In genomic region chr2:223815884-223816570, GRCh38 we compare ENCODE assay signal across 15 cellular contexts. TPM values are rescaled to one million over a fixed set of nuclear protein-coding genes. Genes with fewer than 3 reads are reported as not detected.
DNase-seq lines count a peak whose midpoint lies in the region; ATAC-seq, FAIRE-seq and TF ChIP-seq lines count a peak whose summit lies in the region.
"Had no signal": no experiment of that assay in that cellular context is flagged by ENCODE, and none has a peak within 500 bp of the region (broad histone marks: within the 10 kb centered on the region; RNA-seq: fewer than 3 reads in every experiment).

No MANE protein-coding gene starts in this region.

- DNase-seq in Caki2 (ENCODE audit: low read depth) (peak; percentile 97), OCI-LY7 (ENCODE audit: low spot score) (no peak), endothelial cell of umbilical vein (ENCODE audit: low read depth, low spot score) (peak; percentile 65), osteocyte (ENCODE audit: extremely low spot score, unreplicated experiment) (no peak), caudate nucleus (lab: John Stamatoyannopoulos, UW) (no peak)
- no peak for DNase-seq in activated CD8-positive, alpha-beta T cell treated with anti-CD3 and anti-CD28 coated beads for 36 hours
- DNase-seq in activated CD4-positive, alpha-beta T cell treated with anti-CD3 and anti-CD28 coated beads for 4 hours, result no peak
- DNase-seq in stimulated activated naive CD8-positive, alpha-beta T cell treated with anti-CD3 and anti-CD28 coated beads, Interleukin-15, Interleukin-2, amounts not matched to agents 100 U/mL and 50 U/mL, for 24 hours, result no peak
- DNase-seq: activated CD4-positive, alpha-beta T cell treated with anti-CD3 and anti-CD28 coated beads, Interleukin-2, amount 50 U/mL, for 48 hours; activated effector memory CD4-positive, alpha-beta T cell treated with Interleukin-2 at 50 U/mL for 16 hours; effector CD8-positive, alpha-beta T cell; NCI-H1092 treated with DMSO at 0.1 percent for 48 hours; T-helper 2 cell had no signal

- H4K20me1 ChIP-seq in OCI-LY7 (ENCODE audit: insufficient read depth, low read length) (no peaks in the 10 kb centered on the region), endothelial cell of umbilical vein (replicated peaks; ENCODE audit: control insufficient read depth, extremely low read depth, insufficient read depth, low read length) (no peaks in the 10 kb centered on the region)

- H3K9ac ChIP-seq in endothelial cell of umbilical vein (replicated peaks; ENCODE audit: extremely low read depth, insufficient read depth, low read length), result no peak overlapping the region

- no peaks in the 10 kb centered on the region for H3K36me3 ChIP-seq in OCI-LY7 (ENCODE audit: insufficient read depth, low read length)
- H3K36me3 ChIP-seq in endothelial cell of umbilical vein (ENCODE audit: control insufficient read depth in 2 of 2, extremely low read depth in 1 of 2, insufficient read depth in 2 of 2, low read length in 2 of 2), result no peaks in the 10 kb centered on the region
- H3K36me3 ChIP-seq: ascending aorta, gastroesophageal sphincter had no signal

- TF ChIP-seq CTCF in OCI-LY7 (conservative IDR thresholded peaks at IDR 0.05; ENCODE audit: low read length) (no peak), endothelial cell of umbilical vein (IDR thresholded peaks at IDR 0.05; ENCODE audit: extremely low read depth in 1 of 2, insufficient read depth in 1 of 2, low read depth in 1 of 2, low read length in 2 of 2) (no peak), osteocyte (IDR thresholded peaks at IDR 0.05) (no peak)
- no peak for TF ChIP-seq CTCF in activated CD8-positive, alpha-beta T cell treated with anti-CD3 and anti-CD28 coated beads for 36 hours (IDR thresholded peaks at IDR 0.05)

- no peaks in the 10 kb centered on the region for H3K9me3 Mint-ChIP-seq in osteocyte (ENCODE audit: unreplicated experiment)
- H3K9me3 Mint-ChIP-seq in activated CD8-positive, alpha-beta T cell treated with anti-CD3 and anti-CD28 coated beads for 36 hours, result no peaks in the 10 kb centered on the region

- no TSS peak for BruUV-seq in OCI-LY7 (replicated peaks; lab: Mats Ljungman, UMichigan)
- BruUV-seq in endothelial cell of umbilical vein (replicated peaks; lab: Mats Ljungman, UMichigan), result no TSS peak

- no peak overlapping the region for H2AFZ ChIP-seq in OCI-LY7 (ENCODE audit: low read length)
- H2AFZ ChIP-seq in endothelial cell of umbilical vein (ENCODE audit: low read depth, low read length), result no peak overlapping the region

- H3K4me1 ChIP-seq in OCI-LY7 (ENCODE audit: insufficient read depth, low read length, poor library complexity, severe bottlenecking) (peaks cover 70% of the 10 kb centered on the region), endothelial cell of umbilical vein (ENCODE audit: control insufficient read depth, extremely low read depth, insufficient read depth, low read length) (peaks cover 30% of the 10 kb centered on the region)

- H3K27ac ChIP-seq in OCI-LY7 (ENCODE audit: low read depth, low read length, poor library complexity, severe bottlenecking), result no peak overlapping the region
- H3K27ac ChIP-seq in endothelial cell of umbilical vein (ENCODE audit: insufficient read depth, low read depth, low read length), result peak overlapping the region; percentile 19
- no peak overlapping the region for H3K27ac ChIP-seq in caudate nucleus (ENCODE audit: low read depth, low read length)
- H3K27ac ChIP-seq: ascending aorta, gastroesophageal sphincter had no signal

- intact Hi-C loops in OCI-LY7 (cut with micrococcal nuclease; ENCODE audit: unreplicated experiment), result loop anchor here (5.0 to 10.0 kb wide), 3 partner anchors 926 to 1129 kb away; no protein-coding TSS in a partner anchor
- intact Hi-C loops in endothelial cell of umbilical vein (cut with micrococcal nuclease), result loop anchor here (1.0 to 5.0 kb wide), 3 partner anchors 91 to 331 kb away; no protein-coding TSS in a partner anchor
- intact Hi-C loops in activated CD8-positive, alpha-beta T cell treated with anti-CD3 and anti-CD28 coated beads for 36 hours (cut with micrococcal nuclease), result no loop called here

- no peak overlapping the region for H3K4me3 Mint-ChIP-seq in osteocyte (ENCODE audit: unreplicated experiment)
- no peak overlapping the region for H3K4me3 Mint-ChIP-seq in activated CD8-positive, alpha-beta T cell treated with anti-CD3 and anti-CD28 coated beads for 36 hours

- peak overlapping the region; percentile 86 for H3K27ac Mint-ChIP-seq in osteocyte (ENCODE audit: unreplicated experiment)
- no peak overlapping the region for H3K27ac Mint-ChIP-seq in activated CD8-positive, alpha-beta T cell treated with anti-CD3 and anti-CD28 coated beads for 36 hours

- no peak for ATAC-seq in activated CD8-positive, alpha-beta T cell treated with anti-CD3 and anti-CD28 coated beads for 36 hours
- ATAC-seq in stimulated activated naive CD8-positive, alpha-beta T cell treated with anti-CD3 and anti-CD28 coated beads, Interleukin-15, Interleukin-2, amounts not matched to agents 100 U/mL and 50 U/mL, for 24 hours, result no peak
- ATAC-seq: gastroesophageal sphincter had no signal

- H3K4me2 ChIP-seq in OCI-LY7 (ENCODE audit: low read length) (peak overlapping the region; percentile 73; the same call in 1 of the 2 replicates), endothelial cell of umbilical vein (ENCODE audit: insufficient read depth, low read length) (peak overlapping the region; percentile 60)

- H3K9me1 ChIP-seq in endothelial cell of umbilical vein (replicated peaks; ENCODE audit: control insufficient read depth, extremely low read depth, insufficient read depth, low read length), result no peaks in the 10 kb centered on the region

- H3K9me3 ChIP-seq in OCI-LY7 (ENCODE audit: low read length) (no peaks in the 10 kb centered on the region), endothelial cell of umbilical vein (replicated peaks; ENCODE audit: control insufficient read depth, insufficient read depth, low read length) (no peaks in the 10 kb centered on the region)
- H3K9me3 ChIP-seq: ascending aorta, gastroesophageal sphincter had no signal

- no peaks in the 10 kb centered on the region for H3K27me3 ChIP-seq in endothelial cell of umbilical vein (ENCODE audit: control insufficient read depth in 2 of 2, insufficient read depth in 2 of 2, low read length in 2 of 2)
- H3K27me3 ChIP-seq: ascending aorta, gastroesophageal sphincter had no signal

- CTCF ChIA-PET in OCI-LY7 (lab: Charles Lee; ENCODE audit: unreplicated experiment) (no interaction called here), endothelial cell of umbilical vein (lab: Charles Lee) (no interaction called here)
- CTCF ChIA-PET in activated CD8-positive, alpha-beta T cell treated with anti-CD3 and anti-CD28 coated beads for 36 hours (lab: Charles Lee), result no interaction called here

- FAIRE-seq in endothelial cell of umbilical vein (lab: Jason Lieb, UNC), result peak; percentile 83

- peaks cover 37% of the 10 kb centered on the region for H3K4me1 Mint-ChIP-seq in osteocyte (ENCODE audit: unreplicated experiment)
- H3K4me1 Mint-ChIP-seq in activated CD8-positive, alpha-beta T cell treated with anti-CD3 and anti-CD28 coated beads for 36 hours (ENCODE audit: low read depth), result peaks cover 8% of the 10 kb centered on the region

- H3K27me3 Mint-ChIP-seq in osteocyte (ENCODE audit: unreplicated experiment), result no peaks in the 10 kb centered on the region
- no peaks in the 10 kb centered on the region for H3K27me3 Mint-ChIP-seq in activated CD8-positive, alpha-beta T cell treated with anti-CD3 and anti-CD28 coated beads for 36 hours

- POLR2A ChIA-PET in OCI-LY7 (lab: Charles Lee), result interaction anchor here (0.6 to 14.5 kb wide), 5 partner anchors 8 to 24 kb away, joined by 3 to 178 read pairs (median 3); no protein-coding TSS in a partner anchor
- POLR2A ChIA-PET in endothelial cell of umbilical vein (lab: Charles Lee), result interaction anchor here (0.6 kb wide), 1 partner anchor 20 kb away, joined by 3 read pairs; no protein-coding TSS in a partner anchor
- POLR2A ChIA-PET in activated CD8-positive, alpha-beta T cell treated with anti-CD3 and anti-CD28 coated beads for 36 hours (lab: Charles Lee), result no interaction called here

- dilution Hi-C loops in endothelial cell of umbilical vein (cut with MboI; ENCODE audit: extremely low pct_ligation_motif_present, low sequenced_read_pairs), result no loop called here

- no peaks in the 10 kb centered on the region for H3K9me2 ChIP-seq in OCI-LY7 (ENCODE audit: insufficient read depth, low read length)

- TF ChIP-seq POLR2A in endothelial cell of umbilical vein (IDR thresholded peaks at IDR 0.05; ENCODE audit: low read depth, low read length), result no peak

- H3K4me3 ChIP-seq in OCI-LY7 (ENCODE audit: low read depth, low read length, poor library complexity, severe bottlenecking) (no peak overlapping the region), endothelial cell of umbilical vein (replicated peaks in 1 of 3; ENCODE audit: insufficient read depth in 1 of 3, low read depth in 1 of 3, low read length in 3 of 3) (no peak overlapping the region)
- H3K4me3 ChIP-seq: ascending aorta, gastroesophageal sphincter had no signal

- in situ Hi-C loops in Caki2 (cut with HindIII; ENCODE audit: low pct_unique_long_range_greater_than_20kb, low sequenced_read_pairs), result no loop called here

- no peaks in the 10 kb centered on the region for H3K36me3 Mint-ChIP-seq in osteocyte (ENCODE audit: unreplicated experiment)
- H3K36me3 Mint-ChIP-seq in activated CD8-positive, alpha-beta T cell treated with anti-CD3 and anti-CD28 coated beads for 36 hours (ENCODE audit: low read depth), result no peaks in the 10 kb centered on the region

- H3K79me2 ChIP-seq in OCI-LY7 (ENCODE audit: insufficient read depth, low read depth, low read length) (peaks cover 68% of the 10 kb centered on the region), endothelial cell of umbilical vein (ENCODE audit: control insufficient read depth, insufficient read depth, low read length) (no peaks in the 10 kb centered on the region)

TF ChIP-seq in endothelial cell of umbilical vein, 7 proteins besides CTCF, POLR2A, EP300 and RAD21 (continues in another document):
- no peak for TF ChIP-seq MYC (IDR thresholded peaks at IDR 0.05; ENCODE audit: low read depth, low read length)
- TF ChIP-seq GATA2 (IDR thresholded peaks at IDR 0.05; ENCODE audit: insufficient read depth, insufficient read length, low read depth, low read length), result no peak

RNA-seq across cellular contexts. Expression of gene AP1S3, which starts 21.4 kb away (rescaled TPM):
- total RNA-seq in Caki2 (2014; rRNA removed; shearing (Covaris generic); ENCODE audit: low replicate concordance), result 43.9 and 52.9 TPM in 2 replicates
- total RNA-seq in OCI-LY7 (2014; rRNA removed; shearing (Covaris generic)), result 7.0 and 11.2 TPM in 2 replicates
- total RNA-seq in OCI-LY7 (2022) (32.1 and 42.6 TPM in 2 replicates), endothelial cell of umbilical vein (3.2 and 3.8 TPM in 2 replicates), osteocyte (3.1 and 3.5 TPM in 2 replicates)
- 0.51 and 0.69 TPM in 2 replicates for polyA plus RNA-seq in endothelial cell of umbilical vein
- 0.86 and 0.87 TPM in 2 replicates for polyA plus RNA-seq in endothelial cell of umbilical vein (2011; cell fraction: cytosol; rRNA removed)
- 1.1 and 1.8 TPM in 2 replicates for polyA plus RNA-seq in endothelial cell of umbilical vein (2011; cell fraction: nucleus; rRNA removed)
- 5.0 and 8.1 TPM in 2 replicates for polyA plus RNA-seq in endothelial cell of umbilical vein (2012)
- 1.2 and 1.6 TPM in 2 replicates for polyA minus RNA-seq in endothelial cell of umbilical vein
- 20.0 TPM for polyA minus RNA-seq in endothelial cell of umbilical vein (2011; cell fraction: cytosol; rRNA and poly(A)+ RNA removed)
- polyA minus RNA-seq in endothelial cell of umbilical vein (2011; cell fraction: nucleus; rRNA and poly(A)+ RNA removed), result 1.4 and 3.0 TPM in 2 replicates
- 1 to 10 TPM; 5.7 to 6.6 TPM for total RNA-seq in activated CD8-positive, alpha-beta T cell treated with anti-CD3 and anti-CD28 coated beads for 36 hours
- total RNA-seq: ascending aorta had no signal

Comparison
In these comparisons a context has a peak if more than half of its experiments do, and no peak if none do; other contexts are left out.
1. DNase-seq: peak in Caki2 (single experiment) and endothelial cell of umbilical vein (single experiment); none in OCI-LY7 (single experiment), osteocyte (single experiment), activated CD8-positive, alpha-beta T cell treated with anti-CD3 and anti-CD28 coated beads for 36 hours (single experiment), activated CD4-positive, alpha-beta T cell treated with anti-CD3 and anti-CD28 coated beads for 4 hours (0 of 2), caudate nucleus (0 of 61) and stimulated activated naive CD8-positive, alpha-beta T cell treated with anti-CD3 and anti-CD28 coated beads, Interleukin-15, Interleukin-2, amounts not matched to agents 100 U/mL and 50 U/mL, for 24 hours (single experiment).